ENCODE assay signal across 13 cellular contexts in genomic region chr2:121562269-121563176, GRCh38. TPM values are rescaled to one million over a fixed set of nuclear protein-coding genes. Genes with fewer than 3 reads are reported as not detected.
DNase-seq lines count a peak whose midpoint lies in the region; ATAC-seq and TF ChIP-seq lines count a peak whose summit lies in the region.
"Had no signal": no experiment of that assay in that cellular context is flagged by ENCODE, and none has a peak within 500 bp of the region (broad histone marks: within the 10 kb centered on the region; RNA-seq: fewer than 3 reads in every experiment).

No MANE protein-coding gene starts in this region.

- no peaks in the 10 kb centered on the region for H3K79me2 ChIP-seq in trophoblast cell (ENCODE audit: control insufficient read depth, insufficient read depth, low read length, poor library complexity)

- intact Hi-C loops in activated T-helper 2 cell treated with anti-CD3 and anti-CD28 coated beads, Interferon-gamma antibody, Interleukin-2, Interleukin-4, amounts not matched to agents 10 μg/mL and 5 μg/mL and 100 μg/mL, durations not matched to agents 14 hours and 24 hours and 36 hours (cut with micrococcal nuclease) = no loop called here

- peak overlapping the region; percentile 52 for H3K27ac Mint-ChIP-seq in activated T-helper 2 cell treated with anti-CD3 and anti-CD28 coated beads, Interferon-gamma antibody, Interleukin-2, Interleukin-4, amounts not matched to agents 10 μg/mL and 5 μg/mL and 100 μg/mL, durations not matched to agents 14 hours and 24 hours and 36 hours
- no peak overlapping the region for H3K27ac Mint-ChIP-seq in endodermal cell
- H3K27ac Mint-ChIP-seq: GM23338 had no signal

- peaks cover 39% of the 10 kb centered on the region for H3K4me1 Mint-ChIP-seq in activated T-helper 2 cell treated with anti-CD3 and anti-CD28 coated beads, Interferon-gamma antibody, Interleukin-2, Interleukin-4, amounts not matched to agents 10 μg/mL and 5 μg/mL and 100 μg/mL, durations not matched to agents 14 hours and 24 hours and 36 hours (ENCODE audit: low read depth)
- peaks cover 28% of the 10 kb centered on the region for H3K4me1 Mint-ChIP-seq in endodermal cell

- H3K4me3 ChIP-seq in trophoblast cell (ENCODE audit: low read depth, low read length) = no peak overlapping the region
- H3K4me3 ChIP-seq in endodermal cell (ENCODE audit: low read length) = no peak overlapping the region
- H3K4me3 ChIP-seq: GM23338 had no signal

- no peaks in the 10 kb centered on the region for H3K9me3 ChIP-seq in trophoblast cell (ENCODE audit: insufficient read depth, low read depth, low read length)
- peaks cover 15% of the 10 kb centered on the region for H3K9me3 ChIP-seq in endodermal cell (ENCODE audit: control insufficient read depth, low read length)

- H3K27ac ChIP-seq in trophoblast cell (ENCODE audit: low read depth, low read length) (no peak overlapping the region), endodermal cell (ENCODE audit: low read depth, low read length) (no peak overlapping the region)

- H3K36me3 ChIP-seq in trophoblast cell (ENCODE audit: control insufficient read depth in 1 of 2, insufficient read depth in 2 of 2, low read length in 2 of 2) (no peaks in the 10 kb centered on the region), endodermal cell (ENCODE audit: control insufficient read depth, insufficient read depth, low read length) (no peaks in the 10 kb centered on the region)

- no peak overlapping the region for H2AK5ac ChIP-seq in trophoblast cell (ENCODE audit: low read length)

- no peaks in the 10 kb centered on the region for H3K79me1 ChIP-seq in trophoblast cell (ENCODE audit: low read length)

- no peak for TF ChIP-seq CTCF in endodermal cell (conservative IDR thresholded peaks at IDR 0.05)

- WGBS in trophoblast cell (ENCODE audit: extremely low coverage, insufficient coverage, insufficient read length) = no CpG with 5 or more reads among the region's 4 CpGs
- WGBS in endodermal cell (ENCODE audit: insufficient coverage in 1 of 2, insufficient read length in 1 of 2), 2 experiments = 91 to 93% methylated on average over 2 to 4 of the region's 4 CpGs

- H3K4me1 ChIP-seq in trophoblast cell (ENCODE audit: control insufficient read depth in 1 of 2, insufficient read depth in 2 of 2, low read length in 2 of 2) (peaks cover 0 to 2% of the 10 kb centered on the region in 2 experiments), endodermal cell (ENCODE audit: control insufficient read depth, insufficient read depth, low read length) (peaks cover 4% of the 10 kb centered on the region)

- no peak overlapping the region for H3K14ac ChIP-seq in trophoblast cell (ENCODE audit: low read length)

- H3K4ac ChIP-seq in trophoblast cell (ENCODE audit: low read depth, low read length) = no peak overlapping the region

- H3K23ac ChIP-seq in trophoblast cell (ENCODE audit: low read length) = no peak overlapping the region

- no peak overlapping the region for H2AFZ ChIP-seq in trophoblast cell (ENCODE audit: insufficient read depth, low read length, poor library complexity)
- H2AFZ ChIP-seq: GM23338 had no signal

- H3K4me2 ChIP-seq in trophoblast cell (ENCODE audit: low read length) = no peak overlapping the region
- H3K4me2 ChIP-seq: GM23338 had no signal

- H2BK5ac ChIP-seq in trophoblast cell (ENCODE audit: low read depth, low read length, poor library complexity) = no peak overlapping the region

- H2BK12ac ChIP-seq in trophoblast cell (ENCODE audit: low read length) = no peak overlapping the region

- H3K18ac ChIP-seq in trophoblast cell (ENCODE audit: low read length) = peak overlapping the region; percentile 79

- DNase-seq in activated T-helper 2 cell treated with anti-CD3 and anti-CD28 coated beads, Interferon-gamma antibody, Interleukin-2, Interleukin-4, amounts not matched to agents 10 μg/mL and 5 μg/mL and 100 μg/mL, durations not matched to agents 14 hours and 24 hours and 36 hours (ENCODE audit: low spot score) = no peak
- no peak for DNase-seq in trophoblast cell
- DNase-seq in activated CD4-positive, alpha-beta T cell treated with anti-CD3 and anti-CD28 coated beads, Interleukin-2, amount 50 U/mL, for 48 hours = no peak
- no peak for DNase-seq in endodermal cell
- no peak for DNase-seq in NCI-H82 (lab: John Stamatoyannopoulos, UW)
- DNase-seq: activated CD4-positive, alpha-beta T cell treated with anti-CD3 and anti-CD28 coated beads for 4 hours; effector memory CD4-positive, alpha-beta T cell; hippocampal formation; NCI-H748 treated with DMSO at 0.1 percent for 48 hours had no signal

- no peak overlapping the region for H2BK120ac ChIP-seq in trophoblast cell (ENCODE audit: insufficient read depth, low read length, poor library complexity)

- peak; percentile 51 for ATAC-seq in GM18909 (IDR thresholded peaks at IDR 0.05; ENCODE audit: poor library complexity, unreplicated experiment)
- ATAC-seq in HG02642 (IDR thresholded peaks at IDR 0.05; ENCODE audit: poor library complexity, unreplicated experiment) = peak; percentile 62
- ATAC-seq: GM23338 had no signal

- H3K4me3 Mint-ChIP-seq in activated T-helper 2 cell treated with anti-CD3 and anti-CD28 coated beads, Interferon-gamma antibody, Interleukin-2, Interleukin-4, amounts not matched to agents 10 μg/mL and 5 μg/mL and 100 μg/mL, durations not matched to agents 14 hours and 24 hours and 36 hours (ENCODE audit: low read depth) = no peak overlapping the region
- H3K4me3 Mint-ChIP-seq in endodermal cell = no peak overlapping the region
- H3K4me3 Mint-ChIP-seq: GM23338 had no signal

- H4K8ac ChIP-seq in trophoblast cell (ENCODE audit: low read depth, low read length) = no peak overlapping the region

- no peaks in the 10 kb centered on the region for H3K27me3 Mint-ChIP-seq in activated T-helper 2 cell treated with anti-CD3 and anti-CD28 coated beads, Interferon-gamma antibody, Interleukin-2, Interleukin-4, amounts not matched to agents 10 μg/mL and 5 μg/mL and 100 μg/mL, durations not matched to agents 14 hours and 24 hours and 36 hours (ENCODE audit: low read depth)
- H3K27me3 Mint-ChIP-seq in endodermal cell (ENCODE audit: insufficient read depth) = no peaks in the 10 kb centered on the region

- H4K12ac ChIP-seq in trophoblast cell (ENCODE audit: low read depth, low read length) = no peak overlapping the region

- H3K9me3 Mint-ChIP-seq in activated T-helper 2 cell treated with anti-CD3 and anti-CD28 coated beads, Interferon-gamma antibody, Interleukin-2, Interleukin-4, amounts not matched to agents 10 μg/mL and 5 μg/mL and 100 μg/mL, durations not matched to agents 14 hours and 24 hours and 36 hours = peaks cover 10% of the 10 kb centered on the region
- H3K9me3 Mint-ChIP-seq in endodermal cell = peaks cover 15% of the 10 kb centered on the region

- H4K91ac ChIP-seq in trophoblast cell (ENCODE audit: low read depth, low read length) = no peak overlapping the region

- peaks cover 27% of the 10 kb centered on the region for H3K36me3 Mint-ChIP-seq in activated T-helper 2 cell treated with anti-CD3 and anti-CD28 coated beads, Interferon-gamma antibody, Interleukin-2, Interleukin-4, amounts not matched to agents 10 μg/mL and 5 μg/mL and 100 μg/mL, durations not matched to agents 14 hours and 24 hours and 36 hours (ENCODE audit: low read depth)
- H3K36me3 Mint-ChIP-seq in endodermal cell (ENCODE audit: low read depth) = peaks cover 17% of the 10 kb centered on the region

- H3K9ac ChIP-seq in trophoblast cell (ENCODE audit: low read length) (no peak overlapping the region), endodermal cell (ENCODE audit: extremely low read depth, low read length, poor library complexity, severe bottlenecking) (no peak overlapping the region)

- H3K27me3 ChIP-seq in trophoblast cell (ENCODE audit: insufficient read depth, low read length) (no peaks in the 10 kb centered on the region), endodermal cell (ENCODE audit: control insufficient read depth, insufficient read depth, low read length, poor library complexity, severe bottlenecking) (no peaks in the 10 kb centered on the region)

RNA-seq across cellular contexts. Expression of gene RNU4ATAC, which starts 31.8 kb away (rescaled TPM):
- not detected in 2 replicates for total RNA-seq in activated T-helper 2 cell treated with anti-CD3 and anti-CD28 coated beads, Interferon-gamma antibody, Interleukin-2, Interleukin-4, amounts not matched to agents 10 μg/mL and 5 μg/mL and 100 μg/mL, durations not matched to agents 14 hours and 24 hours and 36 hours
- not detected in 2 replicates for polyA plus RNA-seq in trophoblast cell (2013)
- not detected for total RNA-seq in endodermal cell
- 2,034 TPM for polyA plus RNA-seq in endodermal cell (2013, experiment 1 of 2)
- polyA plus RNA-seq in endodermal cell (2013, experiment 2 of 2) = 2,520 TPM
- total RNA-seq: GM23338, mucosa of gallbladder had no signal
- polyA plus RNA-seq: GM23338 had no signal
